In the genomic region with DNA sequence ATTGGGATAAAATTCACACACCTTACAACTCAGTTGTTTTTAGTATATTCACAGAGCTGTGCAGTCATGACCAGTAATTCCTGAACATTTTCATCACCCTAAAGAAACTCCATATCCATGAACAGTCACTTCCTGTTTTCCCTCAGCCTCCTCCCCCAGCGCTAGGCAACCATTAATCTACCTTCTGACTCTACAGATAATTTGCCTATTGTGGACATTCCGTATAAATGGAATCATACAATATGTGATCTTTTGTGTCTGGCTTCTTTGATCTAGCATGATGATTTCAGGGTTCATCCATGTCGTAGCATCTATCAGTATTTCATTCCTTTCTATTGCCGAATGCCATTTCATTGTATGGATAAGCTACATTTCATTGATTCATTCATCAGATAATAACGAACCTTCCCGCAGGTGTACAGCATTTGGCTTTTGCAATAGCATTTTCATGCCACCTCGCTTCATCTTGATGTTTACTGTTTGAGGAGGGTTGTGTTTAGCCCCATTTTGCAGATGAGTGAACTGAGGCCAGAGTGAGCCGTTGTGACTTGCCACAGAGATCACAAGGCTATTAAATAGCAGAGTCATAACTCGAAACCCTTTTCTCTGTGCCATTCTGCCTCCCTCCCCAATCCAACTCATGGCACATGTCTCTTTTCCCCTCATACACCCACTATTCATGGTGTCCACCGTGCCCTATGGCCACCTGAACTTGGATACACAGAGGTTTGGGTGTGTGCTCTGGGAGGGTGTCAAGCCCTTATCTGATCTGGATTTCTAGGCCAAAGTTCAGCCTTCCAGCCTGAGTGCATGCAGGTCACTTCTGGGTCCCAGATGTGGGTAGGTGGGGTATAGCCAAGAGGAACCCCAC, we compare ENCODE assay signal across 11 cellular contexts. TPM values are rescaled to one million over a fixed set of nuclear protein-coding genes. Genes with fewer than 3 reads are reported as not detected.
DNase-seq lines count a peak whose midpoint lies in the region; ATAC-seq, FAIRE-seq and TF ChIP-seq lines count a peak whose summit lies in the region.
"Had no signal": no experiment of that assay in that cellular context is flagged by ENCODE, and none has a peak within 500 bp of the region (broad histone marks: within the 10 kb centered on the region; RNA-seq: fewer than 3 reads in every experiment).

No MANE protein-coding gene starts in this region.

- FAIRE-seq in RCC 7860 (lab: Jason Lieb, UNC), result peak; percentile 76

- H3K4me3 ChIP-seq in fibroblast of mammary gland (ENCODE audit: control insufficient read depth, low read depth, low read length), result no peak overlapping the region

- peak; percentile 71 for DNase-seq in GM03348 (ENCODE audit: low spot score)
- peak; percentile 91 for DNase-seq in RCC 7860 (ENCODE audit: low spot score)
- DNase-seq in fibroblast of mammary gland (ENCODE audit: low read depth), result peak; percentile 68
- DNase-seq in renal cortical epithelial cell (ENCODE audit: low read depth), result peak; percentile 79
- DNase-seq in activated naive CD4-positive, alpha-beta T cell treated with anti-CD3 and anti-CD28 coated beads, Interleukin-2, amount 50 U/mL, for 16 hours, result no peak
- DNase-seq: left cardiac atrium; NCI-H524; stimulated activated CD4-positive, alpha-beta T cell treated with anti-CD3 and anti-CD28 coated beads, Interleukin-12 subunit alpha, Interleukin-12 subunit beta, amount 100 ng/mL, for 4 hours; T-helper 9 cell had no signal

- TF ChIP-seq CTCF in fibroblast of mammary gland (conservative IDR thresholded peaks at IDR 0.05; ENCODE audit: control insufficient read depth, insufficient read depth, low read depth, low read length), result no peak

- ATAC-seq in HG03460 (IDR thresholded peaks at IDR 0.05; ENCODE audit: unreplicated experiment) (no peak), GM18909 (IDR thresholded peaks at IDR 0.05; ENCODE audit: poor library complexity, unreplicated experiment) (no peak)
- ATAC-seq: left cardiac atrium had no signal

RNA-seq across cellular contexts. Expression of gene MYH9, which starts 11.1 kb away (rescaled TPM):
- 1,031 and 1,268 TPM in 2 replicates for total RNA-seq in renal cortical epithelial cell
